ENCODE assay signal across 17 cellular contexts in the genomic region with DNA sequence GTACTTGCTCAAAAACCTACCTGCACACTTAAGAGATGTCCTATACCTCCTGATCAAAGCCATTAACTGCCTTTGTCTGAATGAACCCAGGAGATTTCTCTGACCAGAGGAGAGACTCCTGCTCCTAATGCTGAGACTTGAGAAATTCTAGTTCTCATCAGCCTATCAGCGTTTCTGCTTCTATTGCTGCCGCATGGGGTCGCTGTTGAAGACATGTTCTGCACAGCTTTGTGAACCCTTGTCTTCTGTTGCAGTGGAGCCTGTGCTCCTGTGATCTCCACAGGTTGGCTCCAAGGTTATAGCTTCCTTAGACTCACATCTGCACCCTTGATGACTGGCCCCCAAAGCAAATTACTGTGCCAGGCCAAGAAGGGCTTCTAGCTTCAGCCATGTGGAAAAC. TPM values are rescaled to one million over a fixed set of nuclear protein-coding genes. Genes with fewer than 3 reads are reported as not detected.
DNase-seq lines count a peak whose midpoint lies in the region; ATAC-seq and TF ChIP-seq lines count a peak whose summit lies in the region.
"Had no signal": no experiment of that assay in that cellular context is flagged by ENCODE, and none has a peak within 500 bp of the region (broad histone marks: within the 10 kb centered on the region; RNA-seq: fewer than 3 reads in every experiment).

No MANE protein-coding gene starts in this region.

- H3K4me3 Mint-ChIP-seq in activated CD4-positive, alpha-beta T cell treated with anti-CD3 and anti-CD28 coated beads for 36 hours, result no peak overlapping the region
- no peak overlapping the region for H3K4me3 Mint-ChIP-seq in activated CD4-positive, alpha-beta T cell treated with anti-CD3 and anti-CD28 coated beads, Interleukin-2, amount 10 ng/mL, durations not matched to agents 24 days and 14 days
- H3K4me3 Mint-ChIP-seq in HFFc6, result no peak overlapping the region
- H3K4me3 Mint-ChIP-seq: activated naive CD4-positive, alpha-beta T cell treated with anti-CD3 and anti-CD28 coated beads, Interleukin-2, amount 50 U/mL, for 24 hours had no signal

- H3K4me1 Mint-ChIP-seq in activated CD4-positive, alpha-beta T cell treated with anti-CD3 and anti-CD28 coated beads for 36 hours, result no peaks in the 10 kb centered on the region
- no peaks in the 10 kb centered on the region for H3K4me1 Mint-ChIP-seq in activated CD4-positive, alpha-beta T cell treated with anti-CD3 and anti-CD28 coated beads, Interleukin-2, amount 10 ng/mL, durations not matched to agents 24 days and 14 days
- peaks cover 28% of the 10 kb centered on the region for H3K4me1 Mint-ChIP-seq in HFFc6 (ENCODE audit: low read depth)
- H3K4me1 Mint-ChIP-seq: activated naive CD4-positive, alpha-beta T cell treated with anti-CD3 and anti-CD28 coated beads, Interleukin-2, amount 50 U/mL, for 24 hours had no signal

- WGBS in psoas muscle, 3 donors, result 42 to 68% (median 44%) methylated on average over 3 of the region's 3 CpGs

- no peak for ATAC-seq in activated CD4-positive, alpha-beta T cell treated with anti-CD3 and anti-CD28 coated beads for 36 hours
- ATAC-seq in psoas muscle (no peak), HG03571 (IDR thresholded peaks at IDR 0.05; ENCODE audit: unreplicated experiment) (no peak)

- peaks cover 4% of the 10 kb centered on the region for H3K27me3 ChIP-seq in osteoblast (ENCODE audit: insufficient read depth, low read length)
- peaks cover 0 to 1% (median 0%) of the 10 kb centered on the region in 3 donors for H3K27me3 ChIP-seq in psoas muscle (ENCODE audit: insufficient read depth in 3 of 3, low read length in 2 of 3)
- H3K27me3 ChIP-seq: colonic mucosa, transverse colon had no signal

- no peaks in the 10 kb centered on the region for H3K9me3 Mint-ChIP-seq in activated CD4-positive, alpha-beta T cell treated with anti-CD3 and anti-CD28 coated beads for 36 hours (ENCODE audit: low read depth)
- peaks cover 8% of the 10 kb centered on the region for H3K9me3 Mint-ChIP-seq in activated CD4-positive, alpha-beta T cell treated with anti-CD3 and anti-CD28 coated beads, Interleukin-2, amount 10 ng/mL, durations not matched to agents 24 days and 14 days
- H3K9me3 Mint-ChIP-seq in HFFc6, result peaks cover 12% of the 10 kb centered on the region
- H3K9me3 Mint-ChIP-seq: activated naive CD4-positive, alpha-beta T cell treated with anti-CD3 and anti-CD28 coated beads, Interleukin-2, amount 50 U/mL, for 24 hours had no signal

- in situ Hi-C loops in astrocyte of the spinal cord (cut with HindIII; ENCODE audit: low sequenced_read_pairs), result no loop called here

- TF ChIP-seq CTCF in HFFc6 (IDR thresholded peaks at IDR 0.05) (peak; percentile 70), astrocyte of the spinal cord (IDR thresholded peaks at IDR 0.05; ENCODE audit: low read depth, low read length) (peak; percentile 29), osteoblast (IDR thresholded peaks at IDR 0.05; ENCODE audit: extremely low read depth, low read depth, low read length) (peak; percentile 16), psoas muscle (IDR thresholded peaks at IDR 0.05) (no peak)

- intact Hi-C loops in activated CD4-positive, alpha-beta T cell treated with anti-CD3 and anti-CD28 coated beads for 36 hours (cut with DNase I, micrococcal nuclease), result no loop called here
- intact Hi-C loops in activated CD4-positive, alpha-beta T cell treated with anti-CD3 and anti-CD28 coated beads, Interleukin-2, amount 10 ng/mL, durations not matched to agents 24 days and 14 days (cut with micrococcal nuclease), result no loop called here
- intact Hi-C loops in psoas muscle (cut with DNase I) (no loop called here), posterior vena cava (cut with DNase I) (no loop called here)

- H3K36me3 ChIP-seq in osteoblast (ENCODE audit: insufficient read depth, low read length) (no peaks in the 10 kb centered on the region), psoas muscle (ENCODE audit: insufficient read depth in 1 of 2, low read depth in 1 of 2) (no peaks in the 10 kb centered on the region)
- H3K36me3 ChIP-seq: colonic mucosa, transverse colon had no signal

- no peak overlapping the region for H3K27ac ChIP-seq in osteoblast (ENCODE audit: low read depth, low read length)
- H3K27ac ChIP-seq in psoas muscle, result no peak overlapping the region
- H3K27ac ChIP-seq: colonic mucosa, parathyroid adenoma, transverse colon had no signal

- POLR2A ChIA-PET in activated CD4-positive, alpha-beta T cell treated with anti-CD3 and anti-CD28 coated beads for 36 hours (lab: Charles Lee), result no interaction called here

- no peak overlapping the region for H3K4me2 ChIP-seq in osteoblast (ENCODE audit: insufficient read depth, low read length)

- H3K4me1 ChIP-seq in osteoblast (ENCODE audit: insufficient read depth, low read length) (peaks cover 9% of the 10 kb centered on the region), psoas muscle (no peaks in the 10 kb centered on the region)
- H3K4me1 ChIP-seq: colonic mucosa, parathyroid adenoma, transverse colon had no signal

- H4K20me1 ChIP-seq in osteoblast (ENCODE audit: insufficient read depth, low read length), result no peaks in the 10 kb centered on the region

- H3K4me3 ChIP-seq in astrocyte of the spinal cord (ENCODE audit: low read depth, low read length), result no peak overlapping the region
- H3K4me3 ChIP-seq in osteoblast (ENCODE audit: insufficient read depth, low read length), result no peak overlapping the region
- no peak overlapping the region for H3K4me3 ChIP-seq in psoas muscle
- H3K4me3 ChIP-seq: colonic mucosa, transverse colon had no signal

- peak; percentile 28 for DNase-seq in activated CD4-positive, alpha-beta T cell treated with anti-CD3 and anti-CD28 coated beads for 36 hours
- no peak for DNase-seq in activated CD4-positive, alpha-beta T cell treated with anti-CD3 and anti-CD28 coated beads, Interleukin-2, amount 10 ng/mL, durations not matched to agents 24 days and 14 days
- no peak for DNase-seq in HFFc6
- DNase-seq in astrocyte of the spinal cord (ENCODE audit: low read depth, low spot score), result no peak
- no peak for DNase-seq in osteoblast (ENCODE audit: insufficient read length, low spot score, missing footprints)
- no peak for DNase-seq in psoas muscle
- no peak for DNase-seq in posterior vena cava (ENCODE audit: low spot score)
- DNase-seq: colonic mucosa, midbrain, NCI-H1048, NCI-H446 treated with DMSO at 0.1 percent for 48 hours, SHP77, transverse colon had no signal

- H3K9me3 ChIP-seq in osteoblast (ENCODE audit: low read depth, low read length) (peaks cover 7% of the 10 kb centered on the region), psoas muscle (peaks cover 3% of the 10 kb centered on the region)
- H3K9me3 ChIP-seq: colonic mucosa had no signal

- H3K27me3 Mint-ChIP-seq in activated CD4-positive, alpha-beta T cell treated with anti-CD3 and anti-CD28 coated beads for 36 hours, result peaks cover 3% of the 10 kb centered on the region
- H3K27me3 Mint-ChIP-seq in activated CD4-positive, alpha-beta T cell treated with anti-CD3 and anti-CD28 coated beads, Interleukin-2, amount 10 ng/mL, durations not matched to agents 24 days and 14 days, result peaks cover 7% of the 10 kb centered on the region
- peaks cover 18% of the 10 kb centered on the region for H3K27me3 Mint-ChIP-seq in HFFc6 (ENCODE audit: insufficient read depth)
- H3K27me3 Mint-ChIP-seq: activated naive CD4-positive, alpha-beta T cell treated with anti-CD3 and anti-CD28 coated beads, Interleukin-2, amount 50 U/mL, for 24 hours had no signal

- H3K36me3 Mint-ChIP-seq in activated CD4-positive, alpha-beta T cell treated with anti-CD3 and anti-CD28 coated beads for 36 hours (ENCODE audit: low read depth), result no peaks in the 10 kb centered on the region
- no peaks in the 10 kb centered on the region for H3K36me3 Mint-ChIP-seq in activated CD4-positive, alpha-beta T cell treated with anti-CD3 and anti-CD28 coated beads, Interleukin-2, amount 10 ng/mL, durations not matched to agents 24 days and 14 days (ENCODE audit: low read depth)
- H3K36me3 Mint-ChIP-seq in HFFc6 (ENCODE audit: low read depth), result no peaks in the 10 kb centered on the region

- no peak overlapping the region for H3K27ac Mint-ChIP-seq in activated CD4-positive, alpha-beta T cell treated with anti-CD3 and anti-CD28 coated beads for 36 hours
- no peak overlapping the region for H3K27ac Mint-ChIP-seq in activated CD4-positive, alpha-beta T cell treated with anti-CD3 and anti-CD28 coated beads, Interleukin-2, amount 10 ng/mL, durations not matched to agents 24 days and 14 days
- H3K27ac Mint-ChIP-seq in HFFc6, result no peak overlapping the region
- H3K27ac Mint-ChIP-seq: activated naive CD4-positive, alpha-beta T cell treated with anti-CD3 and anti-CD28 coated beads, Interleukin-2, amount 50 U/mL, for 24 hours had no signal

- CTCF ChIA-PET in activated CD4-positive, alpha-beta T cell treated with anti-CD3 and anti-CD28 coated beads for 36 hours (lab: Charles Lee), result interaction anchor here (0.7 to 1.1 kb wide), 3 partner anchors 42 to 322 kb away, joined by 3 to 5 read pairs (median 3); no protein-coding TSS in a partner anchor

- H3K79me2 ChIP-seq in osteoblast (ENCODE audit: insufficient read depth, low read length), result no peaks in the 10 kb centered on the region
- H3K79me2 ChIP-seq: parathyroid adenoma had no signal

- H2AFZ ChIP-seq in osteoblast (ENCODE audit: low read length), result no peak overlapping the region
- H2AFZ ChIP-seq: parathyroid adenoma had no signal

RNA-seq across cellular contexts. Expression of a gene that starts 40.2 kb away (rescaled TPM):
- total RNA-seq in activated CD4-positive, alpha-beta T cell treated with anti-CD3 and anti-CD28 coated beads for 36 hours, result not detected
- total RNA-seq in activated CD4-positive, alpha-beta T cell treated with anti-CD3 and anti-CD28 coated beads, Interleukin-2, amount 10 ng/mL, durations not matched to agents 24 days and 14 days, result not detected in 2 replicates
- total RNA-seq in HFFc6 (2021; fragmentation: NEBNext Ultra II Directional; extraction: Animal tissue kit (Norgen Biotek cat#: 25700)), result not detected
- total RNA-seq in osteoblast (not detected in 2 replicates), psoas muscle (not detected), posterior vena cava (not detected)
- under 1 TPM in 2 of 3 donors, not detected in 1; 0.03 to 0.10 TPM for polyA plus RNA-seq in psoas muscle
- total RNA-seq: fibroblast of lung had no signal
- polyA plus RNA-seq: fibroblast of lung had no signal
